12 cellular contexts compared by ENCODE assay signal in genomic region chr2:73977466-73977865, GRCh38.
"Had no signal": no experiment of that assay in that cellular context is flagged by ENCODE, and none has a peak within 500 bp of the region (broad histone marks: within the 10 kb centered on the region; RNA-seq: fewer than 3 reads in every experiment).

No MANE protein-coding gene starts in this region.

- H3K9me3 ChIP-seq: transverse colon, vagina had no signal

- H3K27me3 ChIP-seq: dorsolateral prefrontal cortex, transverse colon, vagina had no signal

- ATAC-seq: stimulated activated effector memory CD8-positive, alpha-beta T cell treated with anti-CD3 and anti-CD28 coated beads, Interleukin-12 subunit alpha, Interleukin-12 subunit beta, amount 100 ng/mL, for 72 hours had no signal

- H3K4me3 ChIP-seq: dorsolateral prefrontal cortex, lung, transverse colon, vagina had no signal

- H3K36me3 ChIP-seq: transverse colon, vagina had no signal

- H3K36me3 Mint-ChIP-seq: mesothelial cell of epicardium; stimulated activated effector memory CD8-positive, alpha-beta T cell treated with anti-CD3 and anti-CD28 coated beads, Interleukin-12 subunit alpha, Interleukin-12 subunit beta, amount 100 ng/mL, for 72 hours had no signal

- DNase-seq: activated CD4-positive, alpha-beta T cell treated with anti-CD3 and anti-CD28 coated beads, Interleukin-2, amount 50 U/mL, for 48 hours; activated gamma-delta T cell treated with Interleukin-2 at 50 U/mL for 16 hours; activated T-cell treated with anti-CD3 and anti-CD28 coated beads, Interleukin-2, amount 50 U/mL, for 48 hours; dorsolateral prefrontal cortex; endodermal cell; substantia nigra; T-helper 9 cell; transverse colon had no signal

- H3K27ac Mint-ChIP-seq: endodermal cell; mesothelial cell of epicardium; stimulated activated effector memory CD8-positive, alpha-beta T cell treated with anti-CD3 and anti-CD28 coated beads, Interleukin-12 subunit alpha, Interleukin-12 subunit beta, amount 100 ng/mL, for 72 hours had no signal

- H3K4me3 Mint-ChIP-seq: endodermal cell; mesothelial cell of epicardium; stimulated activated effector memory CD8-positive, alpha-beta T cell treated with anti-CD3 and anti-CD28 coated beads, Interleukin-12 subunit alpha, Interleukin-12 subunit beta, amount 100 ng/mL, for 72 hours had no signal

- H3K27ac ChIP-seq: dorsolateral prefrontal cortex, transverse colon, vagina had no signal

- H3K9me3 Mint-ChIP-seq: endodermal cell; mesothelial cell of epicardium; stimulated activated effector memory CD8-positive, alpha-beta T cell treated with anti-CD3 and anti-CD28 coated beads, Interleukin-12 subunit alpha, Interleukin-12 subunit beta, amount 100 ng/mL, for 72 hours had no signal
